30 cellular contexts compared by ENCODE assay signal in genomic region chr5:137113161-137113560, GRCh38.
"Had no signal": no experiment of that assay in that cellular context is flagged by ENCODE, and none has a peak within 500 bp of the region (broad histone marks: within the 10 kb centered on the region; RNA-seq: fewer than 3 reads in every experiment).

No MANE protein-coding gene starts in this region.

- H3K4me3 ChIP-seq: neural progenitor cell, ovary, psoas muscle, right lobe of liver, sigmoid colon, suprapubic skin, testis, tibial artery, transverse colon, upper lobe of right lung, uterus had no signal

- H3K36me3 Mint-ChIP-seq: natural killer cell; neural progenitor cell; stimulated activated memory B cell treated with anti-CD40 and anti-IgM and Interleukin-4, amounts not matched to agents 10 μg/mL and 1 μg/mL and 100 μg/mL, for 72 hours; type B pancreatic cell had no signal

- H3K4me1 Mint-ChIP-seq: natural killer cell; neural progenitor cell; stimulated activated memory B cell treated with anti-CD40 and anti-IgM and Interleukin-4, amounts not matched to agents 10 μg/mL and 1 μg/mL and 100 μg/mL, for 72 hours had no signal

- FAIRE-seq: small intestine had no signal

- H3K4me1 ChIP-seq: neural progenitor cell, parathyroid adenoma, psoas muscle, right lobe of liver, sigmoid colon, suprapubic skin, testis, tibial artery, transverse colon, upper lobe of right lung, uterus had no signal

- H3K27ac Mint-ChIP-seq: natural killer cell; neural progenitor cell; progenitor cell of endocrine pancreas; stimulated activated memory B cell treated with anti-CD40 and anti-IgM and Interleukin-4, amounts not matched to agents 10 μg/mL and 1 μg/mL and 100 μg/mL, for 72 hours; stimulated activated naive CD8-positive, alpha-beta T cell treated with anti-CD3 and anti-CD28 coated beads, Interleukin-15, amount 100 ng/mL, for 72 hours; type B pancreatic cell had no signal

- DNase-seq: natural killer cell; occipital lobe; ovary; posterior cingulate gyrus; psoas muscle; right lobe of liver; sigmoid colon; small intestine; stimulated activated CD4-positive, alpha-beta T cell treated with anti-CD3 and anti-CD28 coated beads, Interleukin-15, amount 100 ng/mL, for 24 hours; stimulated activated CD4-positive, alpha-beta T cell treated with anti-CD3 and anti-CD28 coated beads, Interleukin-2, amount 100 ng/mL, for 24 hours; stimulated activated CD4-positive, alpha-beta T cell treated with anti-CD3 and anti-CD28 coated beads, Interleukin-2, amount 100 ng/mL, for 48 hours; stimulated activated CD4-positive, alpha-beta T cell treated with anti-CD3 and anti-CD28 coated beads, Interleukin-4, amount 100 ng/mL, for 4 hours; stimulated activated CD8-positive, alpha-beta memory T cell treated with anti-CD3 and anti-CD28 coated beads, Interleukin-4, amount 100 ng/mL, for 48 hours; stimulated activated naive CD4-positive, alpha-beta T cell; stimulated activated naive CD8-positive, alpha-beta T cell treated with anti-CD3 and anti-CD28 coated beads, Interleukin-15, amount 100 ng/mL, for 72 hours; stimulated activated naive CD8-positive, alpha-beta T cell treated with anti-CD3 and anti-CD28 coated beads, Interleukin-15, Interleukin-2, amounts not matched to agents 100 U/mL and 50 U/mL, for 24 hours; substantia nigra; testis; tibial artery; transverse colon; upper lobe of right lung; uterus had no signal

- H3K9ac ChIP-seq: neural progenitor cell, parathyroid adenoma had no signal

- H3K9me3 ChIP-seq: ovary, psoas muscle, right lobe of liver, sigmoid colon, suprapubic skin, testis, tibial artery, transverse colon, upper lobe of right lung, uterus had no signal

- H2AFZ ChIP-seq: neural progenitor cell, parathyroid adenoma had no signal

- H3K27ac ChIP-seq: neural progenitor cell, ovary, parathyroid adenoma, psoas muscle, right lobe of liver, sigmoid colon, suprapubic skin, testis, tibial artery, transverse colon, upper lobe of right lung, uterus had no signal

- ATAC-seq: natural killer cell; psoas muscle; right cardiac atrium; right lobe of liver; stimulated activated memory B cell treated with anti-CD40 and anti-IgM and Interleukin-4, amounts not matched to agents 10 μg/mL and 1 μg/mL and 100 μg/mL, for 72 hours; stimulated activated naive CD8-positive, alpha-beta T cell treated with anti-CD3 and anti-CD28 coated beads, Interleukin-15, Interleukin-2, amounts not matched to agents 100 U/mL and 50 U/mL, for 24 hours; upper lobe of right lung had no signal

- H3K79me2 ChIP-seq: parathyroid adenoma had no signal

- H3K9me3 Mint-ChIP-seq: neural progenitor cell, type B pancreatic cell had no signal

- H3K4me2 ChIP-seq: neural progenitor cell had no signal

- H3K27me3 ChIP-seq: neural progenitor cell, ovary, right lobe of liver, sigmoid colon, testis, tibial artery, transverse colon, upper lobe of right lung, uterus had no signal

- H3K36me3 ChIP-seq: neural progenitor cell, ovary, right lobe of liver, suprapubic skin, tibial artery, transverse colon, upper lobe of right lung, uterus had no signal

- H3K4me3 Mint-ChIP-seq: natural killer cell; nephron; neural progenitor cell; stimulated activated memory B cell treated with anti-CD40 and anti-IgM and Interleukin-4, amounts not matched to agents 10 μg/mL and 1 μg/mL and 100 μg/mL, for 72 hours; stimulated activated naive CD8-positive, alpha-beta T cell treated with anti-CD3 and anti-CD28 coated beads, Interleukin-15, amount 100 ng/mL, for 72 hours; type B pancreatic cell had no signal
